ENCODE assay signal across 10 cellular contexts in genomic region chr14:72907886-72908285, GRCh38. TPM values are rescaled to one million over a fixed set of nuclear protein-coding genes. Genes with fewer than 3 reads are reported as not detected.
A peak's percentile ranks its signal among the peaks of the same experiment; 100 is the strongest.
DNase-seq lines count a peak whose midpoint lies in the region; ATAC-seq and TF ChIP-seq lines count a peak whose summit lies in the region.
"Had no signal": no experiment of that assay in that cellular context is flagged by ENCODE, and none has a peak within 500 bp of the region (broad histone marks: within the 10 kb centered on the region; RNA-seq: fewer than 3 reads in every experiment).

No MANE protein-coding gene starts in this region.

- H3K9me3 ChIP-seq in endodermal cell (ENCODE audit: control insufficient read depth, low read length): no peaks in the 10 kb centered on the region
- H3K9me3 ChIP-seq: spleen had no signal

- peaks cover 20% of the 10 kb centered on the region for H3K4me1 Mint-ChIP-seq in endodermal cell

- WGBS in endodermal cell (ENCODE audit: insufficient coverage in 1 of 2, insufficient read length in 1 of 2), 2 experiments: 18 to 44% methylated on average over 3 to 5 of the region's 5 CpGs

- ATAC-seq in activated CD4-positive, CD25-positive, alpha-beta regulatory T cell treated with anti-CD3 and anti-CD28 coated beads, Interleukin-2, amount 50 U/mL, for 24 hours: peak; percentile 38 to 43
- ATAC-seq in HG02571 (IDR thresholded peaks at IDR 0.05; ENCODE audit: unreplicated experiment) (no peak), GM19351 (IDR thresholded peaks at IDR 0.05; ENCODE audit: unreplicated experiment) (no peak)

- H3K36me3 Mint-ChIP-seq in endodermal cell (ENCODE audit: low read depth): no peaks in the 10 kb centered on the region

- peaks cover 3% of the 10 kb centered on the region for H3K4me1 ChIP-seq in endodermal cell (ENCODE audit: control insufficient read depth, insufficient read depth, low read length)

- no peak overlapping the region for H3K4me3 Mint-ChIP-seq in endodermal cell
- H3K4me3 Mint-ChIP-seq: B cell had no signal

- DNase-seq in activated CD4-positive, CD25-positive, alpha-beta regulatory T cell treated with anti-CD3 and anti-CD28 coated beads, Interleukin-2, amount 50 U/mL, for 72 hours: no peak
- DNase-seq in NCI-H226 (peak; percentile 72), endodermal cell (peak; percentile 63), renal cortical epithelial cell (ENCODE audit: low read depth) (peak; percentile 75)
- no peak for DNase-seq in stimulated activated CD8-positive, alpha-beta memory T cell treated with anti-CD3 and anti-CD28 coated beads, Interleukin-4, amount 100 ng/mL, for 48 hours
- DNase-seq: spleen had no signal

- H3K27me3 Mint-ChIP-seq in endodermal cell (ENCODE audit: insufficient read depth): peaks cover 2% of the 10 kb centered on the region

- H3K27ac ChIP-seq in endodermal cell (ENCODE audit: low read depth, low read length): no peak overlapping the region
- H3K27ac ChIP-seq: spleen had no signal

- H3K4me3 ChIP-seq in endodermal cell (ENCODE audit: low read length): no peak overlapping the region
- H3K4me3 ChIP-seq: spleen had no signal

- H3K9me3 Mint-ChIP-seq in endodermal cell: no peaks in the 10 kb centered on the region

- no peaks in the 10 kb centered on the region for H3K27me3 ChIP-seq in endodermal cell (ENCODE audit: control insufficient read depth, insufficient read depth, low read length, poor library complexity, severe bottlenecking)

- H3K9ac ChIP-seq in endodermal cell (ENCODE audit: extremely low read depth, low read length, poor library complexity, severe bottlenecking): no peak overlapping the region

- H3K27ac Mint-ChIP-seq in endodermal cell: no peak overlapping the region
- H3K27ac Mint-ChIP-seq: B cell had no signal

- no peak for TF ChIP-seq CTCF in endodermal cell (conservative IDR thresholded peaks at IDR 0.05)

- H3K36me3 ChIP-seq in endodermal cell (ENCODE audit: control insufficient read depth, insufficient read depth, low read length): no peaks in the 10 kb centered on the region
- H3K36me3 ChIP-seq: spleen had no signal

RNA-seq across cellular contexts. Expression of gene DPF3, which starts 14.0 kb away (rescaled TPM):
- total RNA-seq in endodermal cell (not detected), renal cortical epithelial cell (3.0 TPM in 2 replicates)
- 3.5 TPM for polyA plus RNA-seq in endodermal cell (2013, experiment 1 of 2)
- 3.9 TPM for polyA plus RNA-seq in endodermal cell (2013, experiment 2 of 2)

RNA-seq across cellular contexts. Expression of gene DCAF4, which starts 18.4 kb away (rescaled TPM):
- total RNA-seq in endodermal cell (10 to 100 TPM; 16.4 to 17.7 TPM), renal cortical epithelial cell (42.7 and 45.6 TPM in 2 replicates)
- 9.4 TPM for polyA plus RNA-seq in endodermal cell (2013, experiment 1 of 2)
- 8.2 TPM for polyA plus RNA-seq in endodermal cell (2013, experiment 2 of 2)

Comparison
In these comparisons a context has a peak if more than half of its experiments do, and no peak if none do; other contexts are left out.
1. ATAC-seq: peak in activated CD4-positive, CD25-positive, alpha-beta regulatory T cell treated with anti-CD3 and anti-CD28 coated beads, Interleukin-2, amount 50 U/mL, for 24 hours (2 of 2); none in HG02571 (single experiment) and GM19351 (single experiment).
2. DNase-seq: peak in NCI-H226 (single experiment), endodermal cell (single experiment) and renal cortical epithelial cell (single experiment); none in activated CD4-positive, CD25-positive, alpha-beta regulatory T cell treated with anti-CD3 and anti-CD28 coated beads, Interleukin-2, amount 50 U/mL, for 72 hours (single experiment) and stimulated activated CD8-positive, alpha-beta memory T cell treated with anti-CD3 and anti-CD28 coated beads, Interleukin-4, amount 100 ng/mL, for 48 hours (single experiment).